Comparison of ENCODE assay signal across 24 cellular contexts in the genomic region with DNA sequence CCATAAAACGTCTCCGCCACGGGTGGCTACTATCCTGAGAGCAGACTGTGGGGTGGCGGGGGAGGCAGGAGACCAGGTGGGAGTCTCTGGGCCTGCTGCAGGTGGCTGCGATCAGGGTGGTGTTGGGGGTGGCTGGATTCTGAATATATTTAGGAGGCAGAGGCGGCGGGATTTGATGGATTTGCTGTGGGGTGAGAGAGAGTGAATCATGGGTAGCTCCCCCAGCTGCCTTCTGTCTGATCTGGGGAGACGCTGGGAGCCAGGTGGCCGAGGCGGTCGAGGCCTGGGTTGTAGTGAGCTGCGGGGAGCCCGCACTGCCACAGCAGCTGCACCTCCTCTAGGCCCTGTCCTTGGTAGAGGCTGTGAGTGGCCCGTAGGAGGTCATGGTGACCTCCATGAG.
"Had no signal": no experiment of that assay in that cellular context is flagged by ENCODE, and none has a peak within 500 bp of the region (broad histone marks: within the 10 kb centered on the region; RNA-seq: fewer than 3 reads in every experiment).

No MANE protein-coding gene starts in this region.

- H3K27ac Mint-ChIP-seq: activated B cell treated with CpG ODN at 0.5 μM for 24 hours; activated CD8-positive, alpha-beta T cell treated with anti-CD3 and anti-CD28 coated beads for 36 hours; activated T-helper 2 cell treated with anti-CD3 and anti-CD28 coated beads, Interferon-gamma antibody, Interleukin-2, Interleukin-4, amounts not matched to agents 10 μg/mL and 5 μg/mL and 100 μg/mL, durations not matched to agents 14 hours and 24 hours and 36 hours; progenitor cell of endocrine pancreas had no signal

- H3K36me3 ChIP-seq: adrenal gland, brain microvascular endothelial cell, esophagus squamous epithelium, lower lobe of right lung, transverse colon had no signal

- DNase-seq: activated B cell treated with CpG ODN at 0.5 μM for 24 hours; activated CD4-positive, alpha-beta T cell treated with anti-CD3 and anti-CD28 coated beads, Interleukin-2, amount 50 U/mL, for 1 hour; activated CD8-positive, alpha-beta T cell treated with anti-CD3 and anti-CD28 coated beads for 36 hours; activated T-cell treated with anti-CD3 and anti-CD28 coated beads, Interleukin-2, amount 50 U/mL, for 4 hours; adrenal gland; aorta; brain microvascular endothelial cell; dermis blood vessel endothelial cell; effector CD8-positive, alpha-beta T cell; esophagus squamous epithelium; foreskin melanocyte; kidney glomerular epithelial cell; mesenchymal stem cell; retina; small intestine; stimulated activated CD4-positive, alpha-beta T cell treated with anti-CD3 and anti-CD28 coated beads, Interleukin-2, amount 100 ng/mL, for 24 hours; stimulated activated naive CD4-positive, alpha-beta T cell treated with Interleukin-2 at 50 U/mL for 16 hours; T-helper 2 cell; transverse colon had no signal

- H3K36me3 Mint-ChIP-seq: natural killer cell treated with Interleukin-12 subunit alpha and Interleukin-12 subunit beta and Interleukin-15 and Interleukin-18, amount 100 ng/mL, for 72 hours had no signal

- H3K4me3 Mint-ChIP-seq: activated B cell treated with CpG ODN at 0.5 μM for 24 hours; activated CD8-positive, alpha-beta T cell treated with anti-CD3 and anti-CD28 coated beads for 36 hours; activated T-cell treated with anti-CD3 and anti-CD28 coated beads, Interleukin-2, amount 50 U/mL, for 4 hours; natural killer cell treated with Interleukin-12 subunit alpha and Interleukin-12 subunit beta and Interleukin-15 and Interleukin-18, amount 100 ng/mL, for 72 hours had no signal

- H3K9me3 Mint-ChIP-seq: activated B cell treated with CpG ODN at 0.5 μM for 24 hours; activated CD8-positive, alpha-beta T cell treated with anti-CD3 and anti-CD28 coated beads for 36 hours; activated T-cell treated with anti-CD3 and anti-CD28 coated beads, Interleukin-2, amount 50 U/mL, for 4 hours; activated T-helper 2 cell treated with anti-CD3 and anti-CD28 coated beads, Interferon-gamma antibody, Interleukin-2, Interleukin-4, amounts not matched to agents 10 μg/mL and 5 μg/mL and 100 μg/mL, durations not matched to agents 14 hours and 24 hours and 36 hours; natural killer cell treated with Interleukin-12 subunit alpha and Interleukin-12 subunit beta and Interleukin-15 and Interleukin-18, amount 100 ng/mL, for 72 hours had no signal

- H3K27ac ChIP-seq: brain microvascular endothelial cell, epithelial cell of prostate, esophagus squamous epithelium, lower lobe of right lung, transverse colon had no signal

- H3K4me3 ChIP-seq: adrenal gland, esophagus squamous epithelium, lower lobe of right lung, transverse colon had no signal

- H3K27me3 Mint-ChIP-seq: activated B cell treated with CpG ODN at 0.5 μM for 24 hours; activated CD8-positive, alpha-beta T cell treated with anti-CD3 and anti-CD28 coated beads for 36 hours; natural killer cell treated with Interleukin-12 subunit alpha and Interleukin-12 subunit beta and Interleukin-15 and Interleukin-18, amount 100 ng/mL, for 72 hours had no signal

- H3K9me3 ChIP-seq: adrenal gland, esophagus squamous epithelium, lower lobe of right lung, transverse colon had no signal

- H3K27me3 ChIP-seq: adrenal gland, brain microvascular endothelial cell, esophagus squamous epithelium, transverse colon had no signal
